In genomic region chr17:71703701-71704100, GRCh38 we compare ENCODE assay signal across 16 cellular contexts.
DNase-seq lines count a peak whose midpoint lies in the region; TF ChIP-seq lines count a peak whose summit lies in the region.
"Had no signal": no experiment of that assay in that cellular context is flagged by ENCODE, and none has a peak within 500 bp of the region (broad histone marks: within the 10 kb centered on the region; RNA-seq: fewer than 3 reads in every experiment).

No MANE protein-coding gene starts in this region.

- no peaks in the 10 kb centered on the region for H3K27me3 ChIP-seq in thyroid gland
- H3K27me3 ChIP-seq: BLaER1 had no signal

- no peaks in the 10 kb centered on the region for H3K36me3 ChIP-seq in thyroid gland
- H3K36me3 ChIP-seq: BLaER1 had no signal

- TF ChIP-seq CTCF in AG10803 (conservative IDR thresholded peaks at IDR 0.05; ENCODE audit: low read length): no peak
- no peak for TF ChIP-seq CTCF in retinal pigment epithelial cell (conservative IDR thresholded peaks at IDR 0.05; ENCODE audit: low read depth, low read length)
- TF ChIP-seq CTCF in GM10266 (IDR thresholded peaks at IDR 0.05; ENCODE audit: control insufficient read depth, insufficient read depth, low read depth, missing control alignments): no peak
- no peak for TF ChIP-seq CTCF in thyroid gland (IDR thresholded peaks at IDR 0.05)

- peak; percentile 28 for DNase-seq in AG10803 (ENCODE audit: low read depth)
- DNase-seq in LHCN-M2 (ENCODE audit: low read depth): peak; percentile 8
- DNase-seq in RPMI7951 (ENCODE audit: low read depth): peak; percentile 43
- DNase-seq in retinal pigment epithelial cell (ENCODE audit: low read depth): peak; percentile 16
- no peak for DNase-seq in GM10266 (ENCODE audit: extremely low spot score)
- DNase-seq in thyroid gland: no peak
- DNase-seq in NCI-H526 (lab: John Stamatoyannopoulos, UW): no peak
- DNase-seq: Calu3; CD4-positive, alpha-beta memory T cell; DMS79 treated with DMSO at 0.1 percent for 48 hours; GOT3; H9 had no signal

- no peaks in the 10 kb centered on the region for H3K9me3 ChIP-seq in thyroid gland
- H3K9me3 ChIP-seq: A549, BLaER1 had no signal

- no peak overlapping the region for H3K27ac ChIP-seq in thyroid gland
- H3K27ac ChIP-seq: 22Rv1, A549, BLaER1, KMS-11 had no signal

- H3K4me3 ChIP-seq in AG10803 (ENCODE audit: low read length): no peak overlapping the region
- no peak overlapping the region for H3K4me3 ChIP-seq in retinal pigment epithelial cell (ENCODE audit: low read length)
- no peak overlapping the region for H3K4me3 ChIP-seq in thyroid gland (replicated peaks in 1 of 3)
- H3K4me3 ChIP-seq: A549, BLaER1 had no signal

- no peaks in the 10 kb centered on the region for H3K4me1 ChIP-seq in thyroid gland
- H3K4me1 ChIP-seq: A549, BLaER1 had no signal

- no peak for TF ChIP-seq POLR2A in thyroid gland (IDR thresholded peaks at IDR 0.05)

- intact Hi-C loops in thyroid gland (cut with DNase I): no loop called here

- WGBS in thyroid gland, 2 donors: 77 to 83% methylated on average over 2 of the region's 2 CpGs

Comparison
In these comparisons a context has a peak if more than half of its experiments do, and no peak if none do; other contexts are left out.
1. DNase-seq: peak in AG10803 (single experiment), LHCN-M2 (single experiment), RPMI7951 (single experiment) and retinal pigment epithelial cell (single experiment); none in GM10266 (single experiment), thyroid gland (0 of 2) and NCI-H526 (0 of 2).